ENCODE assay signal across 8 cellular contexts in the genomic region with DNA sequence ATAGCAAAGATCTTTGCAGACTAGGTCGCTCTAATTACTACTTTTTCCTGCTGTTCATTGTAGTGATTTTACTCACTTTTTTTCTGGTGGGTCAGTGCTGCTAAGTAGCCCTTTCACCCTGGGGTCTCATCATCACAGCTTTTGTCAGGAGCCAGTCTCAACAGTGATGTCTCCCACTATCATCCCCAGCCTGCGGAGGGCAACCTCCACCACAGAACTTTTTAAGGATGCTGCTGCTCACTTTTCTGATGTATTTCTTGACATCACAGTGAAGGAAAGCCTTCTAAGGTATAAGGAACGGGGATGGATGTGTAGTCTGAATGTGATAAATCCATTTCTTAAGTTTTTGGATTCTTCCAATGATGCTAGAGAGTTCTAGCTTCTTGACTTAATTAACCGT.
DNase-seq lines count a peak whose midpoint lies in the region; ATAC-seq and TF ChIP-seq lines count a peak whose summit lies in the region.
"Had no signal": no experiment of that assay in that cellular context is flagged by ENCODE, and none has a peak within 500 bp of the region (broad histone marks: within the 10 kb centered on the region; RNA-seq: fewer than 3 reads in every experiment).

No MANE protein-coding gene starts in this region.

- CTCF ChIA-PET in CD4-positive, alpha-beta T cell (lab: Charles Lee) = interaction anchor here (0.6 kb wide), 1 partner anchor 1192 kb away, joined by 3 read pairs; no protein-coding TSS in a partner anchor

- H3K9me3 Mint-ChIP-seq in brain = no peaks in the 10 kb centered on the region
- H3K9me3 Mint-ChIP-seq in CD4-positive, alpha-beta T cell = no peaks in the 10 kb centered on the region

- H2AFZ ChIP-seq in neural cell (ENCODE audit: low read depth, low read length) = no peak overlapping the region

- H4K20me1 ChIP-seq in neural cell (ENCODE audit: insufficient read depth) = no peaks in the 10 kb centered on the region

- H3F3A ChIP-seq in neural cell (ENCODE audit: insufficient read depth, low read length, poor library complexity, severe bottlenecking) = no peaks in the 10 kb centered on the region

- H3K36me3 Mint-ChIP-seq in brain = no peaks in the 10 kb centered on the region
- no peaks in the 10 kb centered on the region for H3K36me3 Mint-ChIP-seq in CD4-positive, alpha-beta T cell (ENCODE audit: low read depth)

- no peak overlapping the region for H3K4me2 ChIP-seq in neural cell (ENCODE audit: low read length)

- H3K9me2 ChIP-seq in neural cell (ENCODE audit: insufficient read depth, low read length) = no peaks in the 10 kb centered on the region

- H3K9me3 ChIP-seq in neural cell (ENCODE audit: low read length) = no peaks in the 10 kb centered on the region
- no peaks in the 10 kb centered on the region for H3K9me3 ChIP-seq in CD4-positive, alpha-beta T cell (ENCODE audit: control insufficient read depth, low read length)
- H3K9me3 ChIP-seq: neutrophil had no signal

- no peaks in the 10 kb centered on the region for H3K79me2 ChIP-seq in neural cell (replicated peaks; ENCODE audit: insufficient read depth, low read length)

- no peak overlapping the region for H3K27ac ChIP-seq in neural cell (ENCODE audit: low read length)
- no peak overlapping the region for H3K27ac ChIP-seq in CD4-positive, alpha-beta T cell (ENCODE audit: low read depth, low read length)
- H3K27ac ChIP-seq: neutrophil had no signal

- peak; percentile 59 for ATAC-seq in HG02870 (IDR thresholded peaks at IDR 0.05; ENCODE audit: unreplicated experiment)
- no peak for ATAC-seq in CD4-positive, alpha-beta T cell (ENCODE audit: poor library complexity)

- H3K27ac Mint-ChIP-seq in brain = no peak overlapping the region
- H3K27ac Mint-ChIP-seq in CD4-positive, alpha-beta T cell = no peak overlapping the region

- TF ChIP-seq CTCF in GM10266 (IDR thresholded peaks at IDR 0.05; ENCODE audit: control insufficient read depth, insufficient read depth, low read depth, missing control alignments) (peak; percentile 41), brain (conservative IDR thresholded peaks at IDR 0.05) (peak; percentile 47 to 55), neural cell (IDR thresholded peaks at IDR 0.05; ENCODE audit: poor library complexity, severe bottlenecking) (peak; percentile 49)
- no peak for TF ChIP-seq CTCF in CD4-positive, alpha-beta T cell (IDR thresholded peaks at IDR 0.05)

- intact Hi-C loops in CD4-positive, alpha-beta T cell (cut with DNase I, micrococcal nuclease) = no loop called here

- no peak overlapping the region for H3K4me3 Mint-ChIP-seq in brain
- no peak overlapping the region for H3K4me3 Mint-ChIP-seq in CD4-positive, alpha-beta T cell

- H3K4me1 Mint-ChIP-seq in brain = peaks cover 5% of the 10 kb centered on the region
- no peaks in the 10 kb centered on the region for H3K4me1 Mint-ChIP-seq in CD4-positive, alpha-beta T cell (ENCODE audit: low read depth)

- no peak for TF ChIP-seq EP300 in neural cell (conservative IDR thresholded peaks at IDR 0.05; ENCODE audit: poor library complexity, severe bottlenecking)

- no peaks in the 10 kb centered on the region for H3K27me3 Mint-ChIP-seq in brain
- no peaks in the 10 kb centered on the region for H3K27me3 Mint-ChIP-seq in CD4-positive, alpha-beta T cell

- no peaks in the 10 kb centered on the region for H3K27me3 ChIP-seq in neural cell (ENCODE audit: insufficient read depth, low read depth, low read length)
- no peaks in the 10 kb centered on the region for H3K27me3 ChIP-seq in CD4-positive, alpha-beta T cell (ENCODE audit: control insufficient read depth, insufficient read depth, low read length)
- H3K27me3 ChIP-seq: neutrophil had no signal

- POLR2A ChIA-PET in CD4-positive, alpha-beta T cell (lab: Charles Lee) = no interaction called here

- DNase-seq in GM10266 (ENCODE audit: extremely low spot score) = no peak
- no peak for DNase-seq in NCI-H187 (lab: John Stamatoyannopoulos, UW)
- DNase-seq in CD4-positive, alpha-beta T cell = no peak
- DNase-seq in cerebellum (ENCODE audit: low spot score) = no peak

- no peaks in the 10 kb centered on the region for H3K36me3 ChIP-seq in neural cell (ENCODE audit: insufficient read depth, low read length)
- H3K36me3 ChIP-seq: neutrophil had no signal

- H3K9ac ChIP-seq in neural cell (ENCODE audit: low read length) = no peak overlapping the region

- no peak overlapping the region for H3K4me3 ChIP-seq in neural cell (ENCODE audit: low read length)

- TF ChIP-seq RAD21 in neural cell (conservative IDR thresholded peaks at IDR 0.05) = peak; percentile 57

TF ChIP-seq in neural cell, 6 proteins besides CTCF, POLR2A, EP300 and RAD21:
- peak; percentile 53 for TF ChIP-seq SMC3 (conservative IDR thresholded peaks at IDR 0.05; ENCODE audit: poor library complexity)
- TF ChIP-seq EZH2 (IDR thresholded peaks at IDR 0.05; ENCODE audit: borderline replicate concordance, insufficient read depth, low read length, poor library complexity, severe bottlenecking) = no peak
TF ChIP-seq in neural cell: peak in this region for 1.
